In genomic region chr15:66703540-66703941, GRCh38 we compare ENCODE assay signal across 8 cellular contexts. TPM values are rescaled to one million over a fixed set of nuclear protein-coding genes. Genes with fewer than 3 reads are reported as not detected.
DNase-seq lines count a peak whose midpoint lies in the region; ATAC-seq and TF ChIP-seq lines count a peak whose summit lies in the region.

No MANE protein-coding gene starts in this region.

- WGBS in endodermal cell (ENCODE audit: insufficient coverage in 1 of 2, insufficient read length in 1 of 2), 2 experiments: 0% methylated on average over 28 to 59 of the region's 59 CpGs

- H3K27ac Mint-ChIP-seq in endodermal cell (no peak overlapping the region), nephron progenitor cell (no peak overlapping the region)

- H3K9ac ChIP-seq in endodermal cell (ENCODE audit: extremely low read depth, low read length, poor library complexity, severe bottlenecking): peak overlapping the region; percentile 93

- H3K27ac ChIP-seq in endodermal cell (ENCODE audit: low read depth, low read length): no peak overlapping the region
- H3K27ac ChIP-seq in caudate nucleus (ENCODE audit: low read depth, low read length): no peak overlapping the region

- H3K4me1 ChIP-seq in endodermal cell (ENCODE audit: control insufficient read depth, insufficient read depth, low read length): peaks cover 13% of the 10 kb centered on the region

- H3K4me3 ChIP-seq in endodermal cell (ENCODE audit: low read length): peak overlapping the region; percentile 97

- ATAC-seq in HG02623 (IDR thresholded peaks at IDR 0.05; ENCODE audit: unreplicated experiment): no peak

- DNase-seq in DMS 273 (lab: John Stamatoyannopoulos, UW; ENCODE audit: unreplicated experiment) (peak; percentile 46), DMS 273 treated with DMSO at 0.1 percent for 48 hours (lab: John Stamatoyannopoulos, UW) (no peak), NCI-H69 (lab: John Stamatoyannopoulos, UW) (peak; percentile 64), endodermal cell (no peak), nephron progenitor cell (peak; percentile 58), SK-N-DZ (ENCODE audit: low spot score) (no peak), caudate nucleus (lab: John Stamatoyannopoulos, UW) (no peak)

- H3K9me3 ChIP-seq in endodermal cell (ENCODE audit: control insufficient read depth, low read length): no peaks in the 10 kb centered on the region

- peaks cover 3% of the 10 kb centered on the region for H3K27me3 Mint-ChIP-seq in endodermal cell (ENCODE audit: insufficient read depth)
- H3K27me3 Mint-ChIP-seq in nephron progenitor cell (ENCODE audit: low read depth, poor library complexity): peaks cover 2% of the 10 kb centered on the region

- H3K4me1 Mint-ChIP-seq in endodermal cell (peaks cover 32% of the 10 kb centered on the region), nephron progenitor cell (peaks cover 52% of the 10 kb centered on the region)

- H3K27me3 ChIP-seq in endodermal cell (ENCODE audit: control insufficient read depth, insufficient read depth, low read length, poor library complexity, severe bottlenecking): no peaks in the 10 kb centered on the region

- peak overlapping the region; percentile 95 for H3K4me3 Mint-ChIP-seq in endodermal cell
- H3K4me3 Mint-ChIP-seq in nephron progenitor cell: no peak overlapping the region

- H3K36me3 ChIP-seq in endodermal cell (ENCODE audit: control insufficient read depth, insufficient read depth, low read length): peaks cover 24% of the 10 kb centered on the region

- no peak for TF ChIP-seq CTCF in endodermal cell (conservative IDR thresholded peaks at IDR 0.05)
- TF ChIP-seq CTCF in nephron progenitor cell (IDR thresholded peaks at IDR 0.05): no peak

- H3K9me3 Mint-ChIP-seq in endodermal cell (no peaks in the 10 kb centered on the region), nephron progenitor cell (no peaks in the 10 kb centered on the region)

- H3K36me3 Mint-ChIP-seq in endodermal cell (ENCODE audit: low read depth) (peaks cover 30% of the 10 kb centered on the region), nephron progenitor cell (ENCODE audit: low read depth) (peaks cover 11% of the 10 kb centered on the region)

RNA-seq across cellular contexts. Expression of gene SMAD6, which starts 1.5 kb away (rescaled TPM):
- 100 to 1,000 TPM; 190 to 213 TPM for total RNA-seq in endodermal cell
- polyA plus RNA-seq in endodermal cell (2013, experiment 1 of 2): 16.0 TPM
- 17.3 TPM for polyA plus RNA-seq in endodermal cell (2013, experiment 2 of 2)
- polyA plus RNA-seq in SK-N-DZ (2014; cell fraction: cytosol; rRNA removed): 16.9 and 19.4 TPM in 2 replicates
- 21.3 and 35.1 TPM in 2 replicates for polyA plus RNA-seq in SK-N-DZ (2014; cell fraction: nucleus; rRNA removed)

Comparison
In these comparisons a context has a peak if more than half of its experiments do, and no peak if none do; other contexts are left out.
1. DNase-seq: peak in DMS 273 (single experiment), NCI-H69 (single experiment) and nephron progenitor cell (single experiment); none in DMS 273 treated with DMSO at 0.1 percent for 48 hours (single experiment), endodermal cell (single experiment), SK-N-DZ (single experiment) and caudate nucleus (0 of 61).